ENCODE assay signal across 17 cellular contexts in the genomic region with DNA sequence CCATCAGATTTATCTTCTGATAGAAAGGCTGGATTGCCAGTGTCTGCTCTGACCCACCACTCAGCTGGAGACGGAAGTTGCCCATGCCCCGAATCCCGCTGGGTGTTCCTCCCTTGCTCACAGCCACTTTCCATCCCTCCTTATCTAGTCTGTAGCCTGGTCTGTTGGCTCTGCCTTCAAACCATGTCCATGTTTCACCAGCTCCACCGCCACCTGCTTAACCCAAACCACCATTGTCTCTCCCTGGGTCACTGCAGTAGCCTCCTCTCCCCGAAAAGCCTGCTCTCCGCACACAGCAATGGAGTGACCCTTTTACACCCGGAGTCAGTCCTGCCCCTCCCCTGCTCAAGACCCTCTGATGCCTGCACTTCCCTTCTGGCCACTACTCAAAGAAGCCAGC.
DNase-seq lines count a peak whose midpoint lies in the region; ATAC-seq and TF ChIP-seq lines count a peak whose summit lies in the region.
"Had no signal": no experiment of that assay in that cellular context is flagged by ENCODE, and none has a peak within 500 bp of the region (broad histone marks: within the 10 kb centered on the region; RNA-seq: fewer than 3 reads in every experiment).

No MANE protein-coding gene starts in this region.

- no peak for TF ChIP-seq POLR2A in ovary (IDR thresholded peaks at IDR 0.05)

- no peak for TF ChIP-seq EP300 in ovary (IDR thresholded peaks at IDR 0.05)

- intact Hi-C loops in Right ventricle myocardium inferior (cut with DNase I) = no loop called here
- intact Hi-C loops in Right ventricle myocardium superior (cut with DNase I) = no loop called here
- intact Hi-C loops in ovary (cut with DNase I) = no loop called here

- no peak overlapping the region for H3K9ac ChIP-seq in endodermal cell (ENCODE audit: extremely low read depth, low read length, poor library complexity, severe bottlenecking)
- H3K9ac ChIP-seq in neural progenitor cell = no peak overlapping the region

- H3F3A ChIP-seq in neural progenitor cell (ENCODE audit: low read depth) = peaks cover 23% of the 10 kb centered on the region

- WGBS in endodermal cell (ENCODE audit: insufficient coverage in 1 of 2, insufficient read length in 1 of 2), 2 experiments = 93 to 96% methylated on average over 5 to 7 of the region's 7 CpGs
- 90 to 92% (median 91%) methylated on average over 7 of the region's 7 CpGs for WGBS in ovary, 3 donors

- H3K79me2 ChIP-seq in neural progenitor cell (ENCODE audit: low read depth) = peaks cover 88% of the 10 kb centered on the region

- H3K4me1 ChIP-seq in endodermal cell (ENCODE audit: control insufficient read depth, insufficient read depth, low read length) (no peaks in the 10 kb centered on the region), neural progenitor cell (peaks cover 40% of the 10 kb centered on the region), ovary (ENCODE audit: insufficient read depth) (peaks cover 15% of the 10 kb centered on the region)

- H3K27ac ChIP-seq in endodermal cell (ENCODE audit: low read depth, low read length) (no peak overlapping the region), neural progenitor cell (no peak overlapping the region), ovary (no peak overlapping the region)
- H3K27ac ChIP-seq: 22Rv1, HL-60 had no signal

- H3K36me3 Mint-ChIP-seq in endodermal cell (ENCODE audit: low read depth) = peaks cover 9% of the 10 kb centered on the region
- peaks cover 19% of the 10 kb centered on the region for H3K36me3 Mint-ChIP-seq in neural progenitor cell
- H3K36me3 Mint-ChIP-seq: CD14-positive monocyte; CD8-positive, alpha-beta T cell had no signal

- H3K27me3 ChIP-seq in endodermal cell (ENCODE audit: control insufficient read depth, insufficient read depth, low read length, poor library complexity, severe bottlenecking) (no peaks in the 10 kb centered on the region), neural progenitor cell (no peaks in the 10 kb centered on the region), ovary (no peaks in the 10 kb centered on the region)

- H3K36me3 ChIP-seq in endodermal cell (ENCODE audit: control insufficient read depth, insufficient read depth, low read length) (no peaks in the 10 kb centered on the region), neural progenitor cell (no peaks in the 10 kb centered on the region), ovary (no peaks in the 10 kb centered on the region)

- no peak for TF ChIP-seq CTCF in endodermal cell (conservative IDR thresholded peaks at IDR 0.05)
- TF ChIP-seq CTCF in neural progenitor cell (IDR thresholded peaks at IDR 0.05) = no peak
- no peak for TF ChIP-seq CTCF in ovary (IDR thresholded peaks at IDR 0.05)

- H4K20me1 ChIP-seq in neural progenitor cell (ENCODE audit: low read depth) = peaks cover 95% of the 10 kb centered on the region

- H3K9me3 ChIP-seq in endodermal cell (ENCODE audit: control insufficient read depth, low read length) (no peaks in the 10 kb centered on the region), neural progenitor cell (ENCODE audit: low read depth) (no peaks in the 10 kb centered on the region), ovary (no peaks in the 10 kb centered on the region)

- ATAC-seq in Right ventricle myocardium inferior (no peak), Right ventricle myocardium superior (ENCODE audit: poor library complexity) (no peak), HG02610 (IDR thresholded peaks at IDR 0.05; ENCODE audit: unreplicated experiment) (no peak)
- ATAC-seq: CD8-positive, alpha-beta T cell had no signal

- no peak overlapping the region for H3K4me3 Mint-ChIP-seq in endodermal cell
- H3K4me3 Mint-ChIP-seq in neural progenitor cell = peak overlapping the region; percentile 28
- H3K4me3 Mint-ChIP-seq: CD14-positive monocyte; CD8-positive, alpha-beta T cell had no signal

- H3K4me3 ChIP-seq in endodermal cell (ENCODE audit: low read length) (no peak overlapping the region), neural progenitor cell (no peak overlapping the region), ovary (no peak overlapping the region)

- no peak overlapping the region for H3K4me2 ChIP-seq in neural progenitor cell

- peak overlapping the region; percentile 13 for H3K27ac Mint-ChIP-seq in endodermal cell
- peak overlapping the region; percentile 50 for H3K27ac Mint-ChIP-seq in neural progenitor cell
- H3K27ac Mint-ChIP-seq: CD8-positive, alpha-beta T cell had no signal

- H3K9me3 Mint-ChIP-seq in endodermal cell = no peaks in the 10 kb centered on the region
- H3K9me3 Mint-ChIP-seq in neural progenitor cell = no peaks in the 10 kb centered on the region
- H3K9me3 Mint-ChIP-seq: CD14-positive monocyte; CD8-positive, alpha-beta T cell had no signal

- peaks cover 1% of the 10 kb centered on the region for H3K27me3 Mint-ChIP-seq in endodermal cell (ENCODE audit: insufficient read depth)
- H3K27me3 Mint-ChIP-seq in neural progenitor cell (ENCODE audit: insufficient read depth, low read depth) = peaks cover 8% of the 10 kb centered on the region

- H3K4me1 Mint-ChIP-seq in endodermal cell (peaks cover 37% of the 10 kb centered on the region), neural progenitor cell (peaks cover 60% of the 10 kb centered on the region)
- H3K4me1 Mint-ChIP-seq: CD14-positive monocyte had no signal

- peak; percentile 31 for DNase-seq in Right ventricle myocardium inferior (ENCODE audit: missing footprints)
- no peak for DNase-seq in Right ventricle myocardium superior
- DNase-seq in endodermal cell = no peak
- no peak for DNase-seq in neural progenitor cell (ENCODE audit: low spot score)
- DNase-seq in stimulated activated CD4-positive, alpha-beta T cell treated with anti-CD3 and anti-CD28 coated beads, Interleukin-15, amount 100 ng/mL, for 24 hours = no peak
- DNase-seq in ovary = no peak
- no peak for DNase-seq in NCI-H187 (lab: John Stamatoyannopoulos, UW)
- DNase-seq: CD8-positive, alpha-beta T cell; COR-L47; DND-41; GDM1; H7; KBM-7 had no signal

- no peak overlapping the region for H2AFZ ChIP-seq in neural progenitor cell (replicated peaks)
